Comparison of ENCODE assay signal across 24 cellular contexts in the genomic region with DNA sequence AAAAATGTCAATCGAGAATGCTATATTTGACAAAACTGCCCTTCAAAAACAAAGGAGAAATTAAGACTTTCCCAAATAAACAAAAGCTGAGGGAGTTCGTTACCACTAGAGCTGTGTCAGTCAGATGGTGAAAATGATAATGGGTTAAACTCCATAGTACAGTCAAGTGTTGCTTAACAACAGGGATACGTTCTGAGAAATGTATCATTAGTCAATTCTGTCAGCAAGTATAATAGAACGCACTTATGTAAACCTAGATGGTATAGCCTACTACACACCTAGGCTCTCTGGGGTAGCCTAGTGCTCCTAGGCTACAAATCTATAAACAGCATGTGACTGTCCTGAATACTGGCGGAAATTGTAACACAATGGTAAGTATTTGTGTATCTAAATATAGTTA.
"Had no signal": no experiment of that assay in that cellular context is flagged by ENCODE, and none has a peak within 500 bp of the region (broad histone marks: within the 10 kb centered on the region; RNA-seq: fewer than 3 reads in every experiment).

No MANE protein-coding gene starts in this region.

- H3K36me3 ChIP-seq: left ventricle myocardium inferior, neural progenitor cell, neutrophil, right atrium auricular region, right lobe of liver, tibial nerve, uterus had no signal

- H3K27ac ChIP-seq: left ventricle myocardium inferior, neural progenitor cell, neutrophil, parathyroid adenoma, right atrium auricular region, right lobe of liver, tibial nerve, uterus had no signal

- ATAC-seq: natural killer cell; right lobe of liver; stimulated activated memory B cell treated with anti-CD40 and anti-IgM and Interleukin-4, amounts not matched to agents 10 μg/mL and 1 μg/mL and 100 μg/mL, for 72 hours; stimulated activated naive CD8-positive, alpha-beta T cell treated with anti-CD3 and anti-CD28 coated beads, Interleukin-15, amount 100 ng/mL, for 72 hours had no signal

- H3K4me3 ChIP-seq: left ventricle myocardium inferior, lung, neural progenitor cell, right atrium auricular region, right lobe of liver, smooth muscle cell, tibial nerve, uterus had no signal

- DNase-seq: islet precursor cell; left ventricle myocardium inferior; mesendoderm; naive B cell; natural killer cell; nephron progenitor cell; occipital lobe; right lobe of liver; stimulated activated CD4-positive, alpha-beta T cell treated with anti-CD3 and anti-CD28 coated beads, Interleukin-1b, Interleukin-23, amount 100 ng/mL, for 48 hours; stimulated activated CD4-positive, alpha-beta T cell treated with anti-CD3 and anti-CD28 coated beads, Interleukin-2, amount 100 ng/mL, for 48 hours; stimulated activated CD4-positive, alpha-beta T cell treated with anti-CD3 and anti-CD28 coated beads, Interleukin-4, amount 100 ng/mL, for 4 hours; stimulated activated CD8-positive, alpha-beta memory T cell treated with anti-CD3 and anti-CD28 coated beads, Interleukin-4, amount 100 ng/mL, for 48 hours; stimulated activated naive CD4-positive, alpha-beta T cell treated with Interleukin-2 at 50 U/mL for 16 hours; stimulated activated naive CD8-positive, alpha-beta T cell treated with anti-CD3 and anti-CD28 coated beads, Interleukin-15, amount 100 ng/mL, for 72 hours; substantia nigra; uterus had no signal

- H3K4me1 ChIP-seq: left ventricle myocardium inferior, neural progenitor cell, parathyroid adenoma, right atrium auricular region, right lobe of liver, tibial nerve, uterus had no signal

- H3K27me3 ChIP-seq: neural progenitor cell, neutrophil, right atrium auricular region, right lobe of liver, tibial nerve, uterus had no signal

- H3K9me3 ChIP-seq: neutrophil, right lobe of liver, uterus had no signal
